28 cellular contexts compared by ENCODE assay signal in genomic region chr6:7411328-7411727, GRCh38. TPM values are rescaled to one million over a fixed set of nuclear protein-coding genes. Genes with fewer than 3 reads are reported as not detected.
"Had no signal": no experiment of that assay in that cellular context is flagged by ENCODE, and none has a peak within 500 bp of the region (broad histone marks: within the 10 kb centered on the region; RNA-seq: fewer than 3 reads in every experiment).

No MANE protein-coding gene starts in this region.

- ATAC-seq: effector memory CD8-positive, alpha-beta T cell; esophagus mucosa; gastrocnemius medialis; heart right ventricle; left cardiac atrium; left lung; left ventricle myocardium superior; lower lobe of right lung had no signal

- H3K9me3 ChIP-seq: colonic mucosa, esophagus squamous epithelium, gastrocnemius medialis, heart right ventricle, left lung, lower lobe of right lung had no signal

- H3K4me3 Mint-ChIP-seq: dendritic cell treated with granulocyte-macrophage colony-stimulating factor and Interleukin-4, amounts not matched to agents 40 ng/mL and 50 ng/mL, for 4 days; effector memory CD8-positive, alpha-beta T cell; endodermal cell had no signal

- H3K27me3 Mint-ChIP-seq: dendritic cell treated with granulocyte-macrophage colony-stimulating factor and Interleukin-4, amounts not matched to agents 40 ng/mL and 50 ng/mL, for 4 days; effector memory CD8-positive, alpha-beta T cell had no signal

- H3K4me1 ChIP-seq: colonic mucosa, esophagus squamous epithelium, gastrocnemius medialis, heart right ventricle, left lung, lower lobe of right lung had no signal

- H3K9me3 Mint-ChIP-seq: dendritic cell treated with granulocyte-macrophage colony-stimulating factor and Interleukin-4, amounts not matched to agents 40 ng/mL and 50 ng/mL, for 4 days; effector memory CD8-positive, alpha-beta T cell; endodermal cell had no signal

- DNase-seq: colonic mucosa; cortex of kidney; effector CD8-positive, alpha-beta T cell; effector memory CD8-positive, alpha-beta T cell; endodermal cell; erythroblast; esophagus squamous epithelium; foreskin fibroblast; foreskin melanocyte; gastrocnemius medialis; glutamatergic neuron; head of caudate nucleus; heart right ventricle; left cardiac atrium; left lung; left ventricle myocardium superior; lower lobe of right lung; mesendoderm; midbrain had no signal

- H3K27me3 ChIP-seq: colonic mucosa, esophagus squamous epithelium, gastrocnemius medialis, heart right ventricle, left lung had no signal

- H3K4me3 ChIP-seq: colonic mucosa, esophagus squamous epithelium, gastrocnemius medialis, heart right ventricle, left lung, lower lobe of right lung had no signal

- H3K36me3 ChIP-seq: colonic mucosa had no signal

- FAIRE-seq: endometrium, islet of Langerhans, keratinocyte had no signal

- H3K27ac Mint-ChIP-seq: dendritic cell treated with granulocyte-macrophage colony-stimulating factor and Interleukin-4, amounts not matched to agents 40 ng/mL and 50 ng/mL, for 4 days had no signal

RNA-seq across cellular contexts. Expression of gene CAGE1, which starts 21.8 kb away (rescaled TPM):
- total RNA-seq: colonic mucosa, gastrocnemius medialis, glomerular endothelial cell, kidney epithelial cell, left lung, left ventricle myocardium superior, lower leg skin, lower lobe of right lung, mucosa of gallbladder had no signal
